ENCODE assay signal across 11 cellular contexts in genomic region chr14:68307769-68308168, GRCh38.
DNase-seq lines count a peak whose midpoint lies in the region; ATAC-seq, FAIRE-seq and TF ChIP-seq lines count a peak whose summit lies in the region.
"Had no signal": no experiment of that assay in that cellular context is flagged by ENCODE, and none has a peak within 500 bp of the region (broad histone marks: within the 10 kb centered on the region; RNA-seq: fewer than 3 reads in every experiment).

No MANE protein-coding gene starts in this region.

- 42 to 44% methylated on average over 4 of the region's 4 CpGs for WGBS in body of pancreas, 2 donors
- WGBS in stomach, 5 donors, result 40 to 49% (median 45%) methylated on average over 4 of the region's 4 CpGs

- TF ChIP-seq CTCF in body of pancreas (IDR thresholded peaks at IDR 0.05) (no peak), stomach (IDR thresholded peaks at IDR 0.05) (no peak)

- TF ChIP-seq EP300 in stomach (IDR thresholded peaks at IDR 0.05), result no peak

- H3K27me3 ChIP-seq in body of pancreas (no peaks in the 10 kb centered on the region), stomach (no peaks in the 10 kb centered on the region)
- H3K27me3 ChIP-seq: ovary had no signal

- peak; percentile 69 for FAIRE-seq in GM18507 (lab: Jason Lieb, UNC)

- intact Hi-C loops in body of pancreas (cut with DNase I), result no loop called here
- intact Hi-C loops in left colon (cut with DNase I, micrococcal nuclease), result no loop called here
- intact Hi-C loops in stomach (cut with DNase I; ENCODE audit: low total_unique reads), result no loop called here

- H3K4me3 ChIP-seq in body of pancreas (no peak overlapping the region), stomach (no peak overlapping the region)
- H3K4me3 ChIP-seq: ovary had no signal

- H3K36me3 ChIP-seq in body of pancreas (replicated peaks in 1 of 2; ENCODE audit: insufficient read depth in 1 of 2, low read depth in 2 of 2) (no peaks in the 10 kb centered on the region), stomach (no peaks in the 10 kb centered on the region)
- H3K36me3 ChIP-seq: ovary had no signal

- H3K9me3 ChIP-seq in body of pancreas (no peaks in the 10 kb centered on the region), stomach (peaks cover 0 to under 1% (median 0%) of the 10 kb centered on the region in 4 donors)
- H3K9me3 ChIP-seq: ovary had no signal

- no peak for TF ChIP-seq POLR2A in body of pancreas (IDR thresholded peaks at IDR 0.05)
- TF ChIP-seq POLR2A in stomach (IDR thresholded peaks at IDR 0.05), result no peak

- H3K4me1 ChIP-seq in body of pancreas (peaks cover 62% of the 10 kb centered on the region), stomach (peaks cover 10 to 48% (median 31%) of the 10 kb centered on the region in 4 donors)

- ATAC-seq in body of pancreas (peak; percentile 9), left colon (peak; percentile 7), HG02981 (IDR thresholded peaks at IDR 0.05; ENCODE audit: unreplicated experiment) (no peak)

- peak overlapping the region; percentile 64 to 90 (median 82) for H3K27ac ChIP-seq in body of pancreas
- peak overlapping the region; percentile 74 to 86 (median 81) for H3K27ac ChIP-seq in stomach

- DNase-seq in GM18507 (ENCODE audit: extremely low spot score, insufficient read length, low read depth), result no peak
- no peak for DNase-seq in body of pancreas
- DNase-seq in left colon, result no peak
- no peak for DNase-seq in stomach
- no peak for DNase-seq in DMS 273 treated with DMSO at 0.1 percent for 48 hours (lab: John Stamatoyannopoulos, UW)
- DNase-seq in T-helper 1 cell, result no peak
- no peak for DNase-seq in GF-D8 (lab: John Stamatoyannopoulos, UW)
- DNase-seq: NCI-H226, ovary, SW 1271 had no signal
